20 cellular contexts compared by ENCODE assay signal in the genomic region with DNA sequence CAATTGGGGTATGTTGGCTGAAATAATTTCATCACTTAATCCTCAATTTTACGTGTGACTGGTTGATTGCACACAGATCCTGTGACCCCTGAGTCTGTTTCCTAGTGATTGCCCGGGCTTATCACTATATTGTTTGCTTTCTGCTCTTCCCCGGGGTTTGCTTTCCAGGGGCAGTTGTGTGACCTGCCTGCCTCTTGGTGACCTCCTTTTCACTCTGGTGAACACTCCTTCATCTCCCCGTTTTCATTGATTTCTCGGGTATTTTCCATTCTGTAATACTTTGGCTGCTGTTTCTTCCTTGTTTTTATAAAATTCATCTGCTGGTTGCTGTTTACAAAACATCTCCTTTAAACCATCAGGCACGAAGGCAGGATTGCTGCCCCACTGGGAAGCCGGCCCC. TPM values are rescaled to one million over a fixed set of nuclear protein-coding genes. Genes with fewer than 3 reads are reported as not detected.
"Had no signal": no experiment of that assay in that cellular context is flagged by ENCODE, and none has a peak within 500 bp of the region (broad histone marks: within the 10 kb centered on the region; RNA-seq: fewer than 3 reads in every experiment).

No MANE protein-coding gene starts in this region.

- H3K9me3 Mint-ChIP-seq: stimulated activated naive CD8-positive, alpha-beta T cell treated with anti-CD3 and anti-CD28 coated beads, Interleukin-15, Interleukin-2, amounts not matched to agents 100 ng/mL and 50 ng/mL, for 24 hours had no signal

- ATAC-seq: activated naive CD4-positive, alpha-beta T cell treated with anti-CD3 and anti-CD28 coated beads, Interleukin-2, amount 50 U/mL, for 72 hours; gastrocnemius medialis; naive thymus-derived CD4-positive, alpha-beta T cell had no signal

- H3K27me3 ChIP-seq: adrenal gland, gastrocnemius medialis, heart right ventricle, ovary had no signal

- H3K27ac Mint-ChIP-seq: activated naive CD4-positive, alpha-beta T cell treated with anti-CD3 and anti-CD28 coated beads, Interleukin-2, amount 50 U/mL, for 72 hours; naive thymus-derived CD4-positive, alpha-beta T cell; stimulated activated naive CD8-positive, alpha-beta T cell treated with anti-CD3 and anti-CD28 coated beads, Interleukin-15, Interleukin-2, amounts not matched to agents 100 ng/mL and 50 ng/mL, for 24 hours had no signal

- FAIRE-seq: bronchial epithelial cell had no signal

- H3K4me1 Mint-ChIP-seq: naive thymus-derived CD4-positive, alpha-beta T cell had no signal

- H3K27ac ChIP-seq: adrenal gland, gastrocnemius medialis, heart right ventricle, ovary, WERI-Rb-1 had no signal

- H3K4me3 ChIP-seq: adrenal gland, gastrocnemius medialis, heart right ventricle, mucosa of descending colon, ovary had no signal

- H3K9me3 ChIP-seq: adrenal gland, gastrocnemius medialis, mucosa of descending colon, ovary had no signal

- H3K36me3 Mint-ChIP-seq: naive thymus-derived CD4-positive, alpha-beta T cell had no signal

- DNase-seq: activated CD4-positive, alpha-beta T cell treated with anti-CD3 and anti-CD28 coated beads for 1 hour; activated CD8-positive, alpha-beta memory T cell treated with anti-CD3 and anti-CD28 coated beads for 24 hours; activated gamma-delta T cell; adrenal gland; cerebellar nuclear complex; cortex of kidney; heart right ventricle; mesenchymal stem cell; naive thymus-derived CD4-positive, alpha-beta T cell; ovary; stimulated activated CD4-positive, alpha-beta T cell treated with anti-CD3 and anti-CD28 coated beads, Interleukin-2, amount 100 ng/mL, for 24 hours; T-helper 1 cell; T-helper 9 cell; trophoblast cell; WERI-Rb-1 had no signal

- H3K4me3 Mint-ChIP-seq: naive thymus-derived CD4-positive, alpha-beta T cell; stimulated activated naive CD8-positive, alpha-beta T cell treated with anti-CD3 and anti-CD28 coated beads, Interleukin-15, Interleukin-2, amounts not matched to agents 100 ng/mL and 50 ng/mL, for 24 hours had no signal

- H3K4me1 ChIP-seq: adrenal gland, gastrocnemius medialis, heart right ventricle had no signal

- H3K36me3 ChIP-seq: adrenal gland, gastrocnemius medialis, heart right ventricle, ovary, WERI-Rb-1 had no signal

RNA-seq across cellular contexts. Expression of gene NTN1, which starts 36.0 kb away (rescaled TPM):
- polyA plus RNA-seq: naive thymus-derived CD4-positive, alpha-beta T cell had no signal
